Comparison of ENCODE assay signal across 8 cellular contexts in the genomic region with DNA sequence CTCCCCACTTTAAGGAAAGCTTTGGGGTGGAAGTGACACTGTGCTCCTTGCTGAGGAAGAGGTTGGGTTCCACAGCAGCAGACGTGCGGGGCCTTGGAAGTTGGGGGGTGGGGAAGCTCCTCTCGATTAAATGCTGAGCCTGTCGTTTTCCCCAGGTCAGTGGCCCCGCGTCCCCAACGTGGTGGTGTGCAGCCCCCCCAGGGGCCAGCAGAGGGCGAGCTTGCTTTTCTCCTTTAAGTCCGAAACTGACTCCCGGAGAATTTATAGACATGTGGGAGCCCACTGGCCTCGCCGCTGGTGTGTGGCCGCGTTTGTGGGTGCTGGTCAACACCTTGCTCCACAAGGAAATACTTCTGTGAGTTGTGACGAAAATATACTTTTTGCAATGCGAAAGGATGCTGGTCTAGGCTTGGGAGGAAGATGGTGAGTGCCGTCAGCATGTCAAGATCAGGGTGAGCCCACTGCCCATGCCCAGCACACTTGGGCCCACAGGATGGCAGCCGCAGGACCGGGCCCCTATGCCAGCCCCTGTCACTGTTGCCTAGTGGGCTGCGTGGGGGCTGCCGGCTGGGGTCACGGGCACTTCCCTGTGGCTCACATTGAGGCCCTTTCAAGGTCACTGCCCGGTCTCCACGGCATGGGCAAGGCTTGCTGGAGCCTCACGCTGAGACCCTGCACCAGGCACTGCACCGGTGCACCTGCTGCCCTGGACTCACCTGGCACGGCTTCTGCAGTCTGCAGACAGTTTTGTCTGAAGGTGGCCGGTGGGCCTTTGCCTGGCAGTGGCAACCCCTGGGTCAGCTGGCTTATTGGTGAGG. TPM values are rescaled to one million over a fixed set of nuclear protein-coding genes. Genes with fewer than 3 reads are reported as not detected.
DNase-seq lines count a peak whose midpoint lies in the region; ATAC-seq, FAIRE-seq and TF ChIP-seq lines count a peak whose summit lies in the region.

No MANE protein-coding gene starts in this region.

- CTCF ChIA-PET in A549 (lab: Yijun Ruan, JAX) = interaction anchor here (0.6 to 5.0 kb wide), 28 partner anchors 9 to 372 kb away, joined by 3 to 29 read pairs (median 3); a partner anchor contains a TSS

- H3K9me3 ChIP-seq in A549 (no peaks in the 10 kb centered on the region), OCI-LY3 (ENCODE audit: insufficient read depth, low read length) (no peaks in the 10 kb centered on the region), adrenal gland (replicated peaks in 1 of 3) (no peaks in the 10 kb centered on the region), left ventricle myocardium inferior (replicated peaks) (no peaks in the 10 kb centered on the region)

- 0 out of 3 replicates have a peak, but pooled peaks cover 3% of the 10 kb centered on the region for H3K4me1 ChIP-seq in A549
- peaks cover 2% of the 10 kb centered on the region; the same call in 1 of the 2 replicates for H3K4me1 ChIP-seq in OCI-LY3 (ENCODE audit: low read length)
- peaks cover 6 to 16% of the 10 kb centered on the region in 2 donors for H3K4me1 ChIP-seq in adrenal gland (replicated peaks in 1 of 2)
- peaks cover 6% of the 10 kb centered on the region for H3K4me1 ChIP-seq in left ventricle myocardium inferior

- intact Hi-C loops in adrenal gland (cut with DNase I) (loop anchor here (2.0 to 10.0 kb wide), 4 partner anchors 156 to 272 kb away; no protein-coding TSS in a partner anchor), left ventricle myocardium inferior (cut with micrococcal nuclease) (loop anchor here (10.0 kb wide), 2 partner anchors 278 to 368 kb away; a partner anchor contains a TSS), sciatic nerve (cut with DNase I) (loop anchor here (5.0 to 10.0 kb wide), 2 partner anchors 222 to 271 kb away; no protein-coding TSS in a partner anchor)

- H3K27me3 ChIP-seq in OCI-LY3 (ENCODE audit: low read depth, low read length) = no peaks in the 10 kb centered on the region
- H3K27me3 ChIP-seq in adrenal gland = no peaks in the 10 kb centered on the region
- no peaks in the 10 kb centered on the region for H3K27me3 ChIP-seq in left ventricle myocardium inferior (ENCODE audit: low read depth)

- peak; percentile 49 for TF ChIP-seq CTCF in A549 (IDR thresholded peaks at IDR 0.05)
- TF ChIP-seq CTCF in GM10266 (IDR thresholded peaks at IDR 0.05; ENCODE audit: control insufficient read depth, insufficient read depth, low read depth, missing control alignments) = peak; percentile 75
- TF ChIP-seq CTCF in OCI-LY3 (IDR thresholded peaks at IDR 0.05; ENCODE audit: low read depth, low read length) = peak; percentile 61
- peak; percentile 72 to 83 (median 76) for TF ChIP-seq CTCF in adrenal gland (IDR thresholded peaks at IDR 0.05)
- TF ChIP-seq CTCF in left ventricle myocardium inferior (IDR thresholded peaks at IDR 0.05; ENCODE audit: borderline replicate concordance) = peak; percentile 91

- TF ChIP-seq RAD21 in A549 (conservative IDR thresholded peaks at IDR 0.05 in 1 of 2, IDR thresholded peaks at IDR 0.05 in 1 of 2) = peak; percentile 59 to 64

- no peak overlapping the region for H3K9ac ChIP-seq in OCI-LY3 (ENCODE audit: low read length)

- no peaks in the 10 kb centered on the region for H3K79me2 ChIP-seq in OCI-LY3 (ENCODE audit: low read length)

- no peak for FAIRE-seq in A549 (lab: Jason Lieb, UNC)

- H4K20me1 ChIP-seq in OCI-LY3 (ENCODE audit: insufficient read depth, low read length) = no peaks in the 10 kb centered on the region

- H3K27ac ChIP-seq in A549 (no peak overlapping the region), OCI-LY3 (ENCODE audit: low read length) (no peak overlapping the region), adrenal gland (no peak overlapping the region), left ventricle myocardium inferior (replicated peaks) (no peak overlapping the region)

- H3K36me3 ChIP-seq in OCI-LY3 (replicated peaks; ENCODE audit: low read depth, low read length) = peaks cover 8% of the 10 kb centered on the region
- H3K36me3 ChIP-seq in adrenal gland (replicated peaks in 1 of 2) = peaks cover 0 to 18% of the 10 kb centered on the region in 2 donors
- peaks cover 30% of the 10 kb centered on the region for H3K36me3 ChIP-seq in left ventricle myocardium inferior

- no peak for TF ChIP-seq EP300 in A549 (IDR thresholded peaks at IDR 0.05)

- TF ChIP-seq POLR2A in A549 (IDR thresholded peaks at IDR 0.05; ENCODE audit: low read length) (no peak), adrenal gland (IDR thresholded peaks at IDR 0.05) (no peak)

- ATAC-seq in A549 (peak; percentile 51 to 63; a peak in 3 of 6 replicates), sciatic nerve (peak; percentile 16), GM18870 (IDR thresholded peaks at IDR 0.05; ENCODE audit: unreplicated experiment) (no peak)

- DNase-seq in A549 (ENCODE audit: low read depth in 1 of 2, low spot score in 1 of 2) = peak; percentile 61
- DNase-seq in GM10266 (ENCODE audit: extremely low spot score) = peak; percentile 79
- peak; percentile 62 to 84 (median 70) for DNase-seq in adrenal gland
- DNase-seq in left ventricle myocardium inferior = peak; percentile 64
- DNase-seq in sciatic nerve (ENCODE audit: low spot score) = peak; percentile 82
- no peak for DNase-seq in NCI-H446 treated with DMSO at 0.1 percent for 48 hours (lab: John Stamatoyannopoulos, UW)

- WGBS in A549 (ENCODE audit: missing lambda C conversion rate) = 64% methylated on average over 18 of the region's 28 CpGs
- WGBS in adrenal gland, 4 donors = 40 to 81% (median 42%) methylated on average over 7 to 28 of the region's 28 CpGs

- no peak overlapping the region for H3K4me3 ChIP-seq in A549
- no peak overlapping the region for H3K4me3 ChIP-seq in OCI-LY3 (ENCODE audit: low read length)
- no peak overlapping the region for H3K4me3 ChIP-seq in adrenal gland
- no peak overlapping the region for H3K4me3 ChIP-seq in left ventricle myocardium inferior

- H3K4me2 ChIP-seq in A549 (no peak overlapping the region), OCI-LY3 (ENCODE audit: low read length) (no peak overlapping the region)

- POLR2A ChIA-PET in A549 (lab: Yijun Ruan, JAX) = interaction anchor here (0.7 kb wide), 1 partner anchor 10 kb away, joined by 3 read pairs; no protein-coding TSS in a partner anchor

- no peak overlapping the region for H2AFZ ChIP-seq in OCI-LY3 (ENCODE audit: low read depth, low read length)

TF ChIP-seq in A549, 52 proteins besides CTCF, POLR2A, EP300 and RAD21:
- TF ChIP-seq FOSL2 (IDR thresholded peaks at IDR 0.05) = no peak
- TF ChIP-seq FOSL2 (CRISPR knock-in tag; IDR thresholded peaks at IDR 0.05) = no peak
- TF ChIP-seq CHD4 (IDR thresholded peaks at IDR 0.05; ENCODE audit: borderline replicate concordance) = no peak
- no peak for TF ChIP-seq FOXS1 (CRISPR knock-in tag; IDR thresholded peaks at IDR 0.05)
- no peak for TF ChIP-seq RCOR1 (IDR thresholded peaks at IDR 0.05; ENCODE audit: low read depth, low read length)
- no peak for TF ChIP-seq MAZ (IDR thresholded peaks at IDR 0.05; ENCODE audit: borderline replicate concordance, low read depth, low read length)
- no peak for TF ChIP-seq CEBPB (IDR thresholded peaks at IDR 0.05)
- no peak for TF ChIP-seq NFE2L2 (conservative IDR thresholded peaks at IDR 0.05; ENCODE audit: low read length)
- peak; percentile 49 for TF ChIP-seq SMC3 (IDR thresholded peaks at IDR 0.05)
- peak; percentile 78 for TF ChIP-seq MAFK (IDR thresholded peaks at IDR 0.05; ENCODE audit: partially characterized antibody)

RNA-seq across cellular contexts. Expression of a gene that starts 9.4 kb away (rescaled TPM):
- polyA plus RNA-seq in A549 (2011; rRNA removed) (6.3 and 6.9 TPM in 2 replicates), A549 (2017; fragmentation: RNase III; extraction: RNeasy Plus Mini Kit Qiagen cat#74134 plus additional on column Dnase treatment) (4.3 to 5.4 TPM (median 4.5 TPM) in 3 replicates), adrenal gland (10 to 100 TPM in 2 of 3 donors, 1 to 10 TPM in 1; 2.9 to 37.4 (median 21.9) TPM)
- polyA plus RNA-seq in A549 (2012; cell fraction: cytosol; rRNA removed) = 6.8 and 7.9 TPM in 2 replicates
- 28.0 and 46.1 TPM in 2 replicates for polyA plus RNA-seq in A549 (2012; cell fraction: nucleus; rRNA removed)
- polyA minus RNA-seq in A549 (2011; rRNA and poly(A)+ RNA removed) = 4.3 and 6.2 TPM in 2 replicates
- total RNA-seq in adrenal gland (10 to 100 TPM in 6 of 8 donors, 1 to 10 TPM in 2; 9.3 to 36.5 (median 17.5) TPM), left ventricle myocardium inferior (5.9 TPM), sciatic nerve (33.5 TPM)

RNA-seq across cellular contexts. Expression of a gene that starts 49.9 kb away (rescaled TPM):
- polyA plus RNA-seq in A549 (2011; rRNA removed) (not detected in 2 replicates), A549 (2017; fragmentation: RNase III; extraction: RNeasy Plus Mini Kit Qiagen cat#74134 plus additional on column Dnase treatment) (not detected in 3 replicates), adrenal gland (not detected)
- polyA plus RNA-seq in A549 (2012; cell fraction: cytosol; rRNA removed) = not detected in 2 replicates
- polyA plus RNA-seq in A549 (2012; cell fraction: nucleus; rRNA removed) = not detected in 2 replicates
- not detected in 2 replicates for polyA minus RNA-seq in A549 (2011; rRNA and poly(A)+ RNA removed)
- total RNA-seq in adrenal gland (not detected), left ventricle myocardium inferior (not detected), sciatic nerve (not detected)
